ENCODE assay signal across 9 cellular contexts in the genomic region with DNA sequence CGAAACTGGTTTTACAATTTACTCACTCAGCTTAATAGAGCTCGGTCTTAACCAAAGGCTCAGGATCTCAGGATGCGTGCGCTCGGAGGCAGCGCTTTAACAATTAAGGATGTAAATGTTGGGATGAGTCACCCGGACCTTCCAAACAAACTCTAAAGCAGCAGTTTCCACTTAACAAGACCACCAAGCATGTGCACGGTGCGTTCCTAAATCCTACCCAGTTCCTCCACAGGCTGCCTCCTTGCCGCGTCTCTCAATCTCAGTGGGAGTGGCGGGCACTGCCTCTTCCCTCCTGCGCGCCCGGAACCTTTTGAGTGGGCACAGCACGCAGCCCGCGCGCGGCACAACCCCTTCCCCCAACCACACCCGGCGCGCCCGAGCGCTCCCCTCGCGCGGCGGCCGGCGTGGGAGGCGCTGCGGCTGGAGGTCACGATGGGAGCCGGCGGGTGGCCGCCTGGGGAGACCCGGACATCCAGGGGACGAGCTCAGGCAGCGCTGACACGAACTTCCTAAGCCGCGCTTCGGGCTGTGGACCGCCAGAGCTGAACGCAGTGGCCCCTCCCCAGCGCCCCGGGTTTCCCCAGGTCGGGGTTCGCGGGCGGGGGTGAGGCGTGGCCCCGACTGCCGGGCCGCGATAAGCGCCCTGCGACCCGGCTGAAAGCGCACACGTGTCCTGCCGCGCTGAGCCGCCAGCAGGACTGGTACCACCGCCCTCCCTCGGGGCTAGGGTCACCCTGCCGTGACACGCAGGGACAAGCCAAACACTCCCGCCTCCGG. TPM values are rescaled to one million over a fixed set of nuclear protein-coding genes. Genes with fewer than 3 reads are reported as not detected.
DNase-seq lines count a peak whose midpoint lies in the region; ATAC-seq, FAIRE-seq and TF ChIP-seq lines count a peak whose summit lies in the region.
"Had no signal": no experiment of that assay in that cellular context is flagged by ENCODE, and none has a peak within 500 bp of the region (broad histone marks: within the 10 kb centered on the region; RNA-seq: fewer than 3 reads in every experiment).

Gene ABCG2, minus strand, starts transcription at position 280 of the 777 bp plus-strand sequence. CDS start 18,644 bp downstream, outside the sequence.

- H4K20me1 ChIP-seq in osteoblast (ENCODE audit: insufficient read depth, low read length): no peaks in the 10 kb centered on the region

- peaks cover 0 to 14% (median 3%) of the 10 kb centered on the region in 3 donors for H3K4me1 ChIP-seq in gastroesophageal sphincter
- H3K4me1 ChIP-seq in osteoblast (ENCODE audit: insufficient read depth, low read length): no peaks in the 10 kb centered on the region

- H3K9me3 ChIP-seq in gastroesophageal sphincter (no peaks in the 10 kb centered on the region), osteoblast (ENCODE audit: low read depth, low read length) (no peaks in the 10 kb centered on the region)

- H3K36me3 ChIP-seq in H7 (replicated peaks; ENCODE audit: control insufficient read depth, insufficient read depth, low read length): no peaks in the 10 kb centered on the region
- H3K36me3 ChIP-seq in gastroesophageal sphincter: no peaks in the 10 kb centered on the region
- H3K36me3 ChIP-seq in osteoblast (ENCODE audit: insufficient read depth, low read length): no peaks in the 10 kb centered on the region

- TF ChIP-seq CTCF in gastroesophageal sphincter (IDR thresholded peaks at IDR 0.05) (no peak), osteoblast (IDR thresholded peaks at IDR 0.05; ENCODE audit: extremely low read depth, low read depth, low read length) (no peak)

- FAIRE-seq in urothelium cell line (lab: Jason Lieb, UNC): no peak
- FAIRE-seq: colon had no signal

- DNase-seq in H7: peak; percentile 82
- DNase-seq in NCI-H524 (lab: John Stamatoyannopoulos, UW): peak; percentile 38 to 41
- DNase-seq in activated T-helper 9 cell treated with anti-CD3 and anti-CD28 coated beads, Interleukin-2, amount 50 U/mL, for 16 hours (ENCODE audit: low read depth): peak; percentile 8
- DNase-seq in osteoblast (ENCODE audit: insufficient read length, low spot score, missing footprints): peak; percentile 76
- peak; percentile 40 for DNase-seq in urothelium cell line (ENCODE audit: low spot score)

- WGBS in gastroesophageal sphincter (ENCODE audit: low coverage in 1 of 2), 2 donors: 0 to 4% methylated on average over 7 to 8 of the region's 71 CpGs

- TF ChIP-seq POLR2A in gastroesophageal sphincter (IDR thresholded peaks at IDR 0.05): peak in 1 of 2 donors; percentile 8

- peak within 1 kb of the TSS; percentile 50; the same call in 1 of the 2 replicates for H3K4me3 ChIP-seq in GM08714 (ENCODE audit: low read length)
- peak within 1 kb of the TSS; percentile 62 for H3K4me3 ChIP-seq in H7 (ENCODE audit: insufficient read depth, low read depth, low read length)
- peak within 1 kb of the TSS; percentile 28 to 59 for H3K4me3 ChIP-seq in gastroesophageal sphincter
- H3K4me3 ChIP-seq in osteoblast (ENCODE audit: insufficient read depth, low read length): peak within 1 kb of the TSS; percentile 82

- ATAC-seq in gastroesophageal sphincter (peak; percentile 31), HG03097 (IDR thresholded peaks at IDR 0.05; ENCODE audit: low FRiP score, unreplicated experiment) (no peak)

- H3K4me2 ChIP-seq in osteoblast (ENCODE audit: insufficient read depth, low read length): peak within 1 kb of the TSS; percentile 96

- H3K27ac ChIP-seq in gastroesophageal sphincter (peak within 1 kb of the TSS in 3 of 4 donors; percentile 19 to 50 (median 37)), osteoblast (ENCODE audit: low read depth, low read length) (no peak within 1 kb of the TSS)

- no peaks in the 10 kb centered on the region for H3K79me2 ChIP-seq in osteoblast (ENCODE audit: insufficient read depth, low read length)

- TF ChIP-seq EP300 in gastroesophageal sphincter (IDR thresholded peaks at IDR 0.05): no peak

- 0 out of 2 replicates have a peak, but pooled peaks cover 1% of the 10 kb centered on the region for H3K27me3 ChIP-seq in H7 (ENCODE audit: control insufficient read depth, insufficient read depth, low read length)
- peaks cover 33% of the 10 kb centered on the region for H3K27me3 ChIP-seq in gastroesophageal sphincter
- H3K27me3 ChIP-seq in osteoblast (ENCODE audit: insufficient read depth, low read length): peaks cover 2% of the 10 kb centered on the region

- peak within 1 kb of the TSS; percentile 96 for H2AFZ ChIP-seq in osteoblast (ENCODE audit: low read length)

RNA-seq across cellular contexts. Expression of gene ABCG2, which starts in this region (rescaled TPM):
- total RNA-seq in H7 (2014; rRNA removed; shearing (Covaris generic)): 3.3 and 9.0 TPM in 2 replicates
- total RNA-seq in gastroesophageal sphincter (1 to 10 TPM; 1.1 to 5.0 (median 2.6) TPM), osteoblast (0.36 and 0.59 TPM in 2 replicates)

Comparison
In these comparisons a context has a peak if more than half of its experiments do, and no peak if none do; other contexts are left out.
1. Peak in DNase-seq, H3K4me3 ChIP-seq and H3K4me2 ChIP-seq in osteoblast; RNA of the gene not detected or under 1 TPM.
2. DNase-seq: peak in every context shown above with its lines; median percentile 82 in H7; 76 in osteoblast; 40 in urothelium cell line; 40 in NCI-H524; 8 in activated T-helper 9 cell treated with anti-CD3 and anti-CD28 coated beads, Interleukin-2, amount 50 U/mL, for 16 hours.